In genomic region chr1:160954158-160955104, GRCh38 we compare ENCODE assay signal across 9 cellular contexts. TPM values are rescaled to one million over a fixed set of nuclear protein-coding genes. Genes with fewer than 3 reads are reported as not detected.
DNase-seq lines count a peak whose midpoint lies in the region; ATAC-seq and TF ChIP-seq lines count a peak whose summit lies in the region.
"Had no signal": no experiment of that assay in that cellular context is flagged by ENCODE, and none has a peak within 500 bp of the region (broad histone marks: within the 10 kb centered on the region; RNA-seq: fewer than 3 reads in every experiment).

Gene ITLN2, minus strand, starts transcription at chr1:160954809. Its CDS starts 68 bp downstream, at chr1:160954741.

- intact Hi-C loops in PC-3 (cut with micrococcal nuclease): loop anchor here (1.0 kb wide), 1 partner anchor 279 kb away; no protein-coding TSS in a partner anchor

- no peaks in the 10 kb centered on the region for H3K9me3 ChIP-seq in DND-41 (ENCODE audit: insufficient read depth, low read length, severe bottlenecking)
- H3K9me3 ChIP-seq in HEK293 (ENCODE audit: control insufficient read depth, insufficient read depth, low read depth, low read length): no peaks in the 10 kb centered on the region
- H3K9me3 ChIP-seq in PC-3 (ENCODE audit: low read length): no peaks in the 10 kb centered on the region
- no peaks in the 10 kb centered on the region for H3K9me3 ChIP-seq in hepatocyte (ENCODE audit: low read depth)

- no peaks in the 10 kb centered on the region for H3F3A ChIP-seq in PC-3 (ENCODE audit: low read length, unreplicated experiment)

- H3K27me3 ChIP-seq in DND-41 (ENCODE audit: insufficient read depth, low read length, poor library complexity): no peaks in the 10 kb centered on the region
- H3K27me3 ChIP-seq in PC-3 (ENCODE audit: low read length): no peaks in the 10 kb centered on the region
- no peaks in the 10 kb centered on the region for H3K27me3 ChIP-seq in hepatocyte

- H3K4me2 ChIP-seq in DND-41 (ENCODE audit: insufficient read depth, low read length) (no peak within 1 kb of the TSS), PC-3 (ENCODE audit: low read length) (no peak within 1 kb of the TSS), hepatocyte (no peak within 1 kb of the TSS)

- H3K27ac ChIP-seq in DND-41 (ENCODE audit: low read length): no peak within 1 kb of the TSS
- no peak within 1 kb of the TSS for H3K27ac ChIP-seq in HEK293 (ENCODE audit: extremely low read depth, low read depth, low read length)
- no peak within 1 kb of the TSS for H3K27ac ChIP-seq in PC-3 (ENCODE audit: low read length)
- H3K27ac ChIP-seq in hepatocyte: no peak within 1 kb of the TSS

- no peaks in the 10 kb centered on the region for H3K9me3 Mint-ChIP-seq in activated T-helper 17 cell treated with anti-CD3 and anti-CD28 coated beads, Interleukin-2, amount 50 U/mL, for 72 hours

- H2AFZ ChIP-seq in DND-41 (ENCODE audit: low read depth, low read length): peak within 1 kb of the TSS; percentile 12; the same call in 1 of the 2 replicates
- H2AFZ ChIP-seq in PC-3 (ENCODE audit: low read length): no peak within 1 kb of the TSS
- H2AFZ ChIP-seq in hepatocyte: no peak within 1 kb of the TSS

- no peaks in the 10 kb centered on the region for H3K36me3 Mint-ChIP-seq in activated T-helper 17 cell treated with anti-CD3 and anti-CD28 coated beads, Interleukin-2, amount 50 U/mL, for 72 hours (ENCODE audit: low read depth)

- H3K9ac ChIP-seq in DND-41 (ENCODE audit: low read depth, low read length) (no peak within 1 kb of the TSS), PC-3 (ENCODE audit: low read length) (no peak within 1 kb of the TSS)

- no peaks in the 10 kb centered on the region for H3K79me2 ChIP-seq in DND-41 (ENCODE audit: insufficient read depth, low read length)
- no peaks in the 10 kb centered on the region for H3K79me2 ChIP-seq in PC-3 (ENCODE audit: low read length)
- H3K79me2 ChIP-seq in hepatocyte: no peaks in the 10 kb centered on the region

- H3K4me1 Mint-ChIP-seq in activated T-helper 17 cell treated with anti-CD3 and anti-CD28 coated beads, Interleukin-2, amount 50 U/mL, for 72 hours: no peaks in the 10 kb centered on the region

- H3K4me3 ChIP-seq in DND-41 (ENCODE audit: low read depth in 1 of 2, low read length in 2 of 2) (no peak within 1 kb of the TSS), HEK293 (ENCODE audit: low read depth, low read length) (no peak within 1 kb of the TSS), PC-3 (ENCODE audit: low read length) (no peak within 1 kb of the TSS), hepatocyte (no peak within 1 kb of the TSS)

- POLR2A ChIA-PET in HEK293 (lab: Yijun Ruan, JAX): no interaction called here
- POLR2A ChIA-PET in PC-3 (lab: Charles Lee; ENCODE audit: unreplicated experiment): no interaction called here

- peak; percentile 65 for DNase-seq in DND-41
- DNase-seq in PC-3: peak; percentile 68
- peak; percentile 65 for DNase-seq in hepatocyte (ENCODE audit: low spot score)
- peak; percentile 32 for DNase-seq in stimulated activated CD4-positive, alpha-beta T cell treated with anti-CD3 and anti-CD28 coated beads, Interleukin-4, amount 100 ng/mL, for 1 hour
- DNase-seq in epidermal melanocyte (ENCODE audit: insufficient read length, low spot score): no peak

- no TSS peak for BruUV-seq in PC-3 (replicated peaks; lab: Mats Ljungman, UMichigan)

- H3K9me2 ChIP-seq in PC-3 (replicated peaks; ENCODE audit: low read length): no peaks in the 10 kb centered on the region
- no peaks in the 10 kb centered on the region for H3K9me2 ChIP-seq in hepatocyte (replicated peaks; ENCODE audit: insufficient read depth)

- H4K20me1 ChIP-seq in DND-41 (ENCODE audit: insufficient read depth, low read length): no peaks in the 10 kb centered on the region
- no peaks in the 10 kb centered on the region for H4K20me1 ChIP-seq in PC-3 (ENCODE audit: low read length)
- no peaks in the 10 kb centered on the region for H4K20me1 ChIP-seq in hepatocyte (ENCODE audit: insufficient read depth, poor library complexity, severe bottlenecking)

- WGBS in hepatocyte (ENCODE audit: low lambda C conversion rate, missing lambda C conversion rate): 84% methylated on average over 8 of the region's 8 CpGs

- H3K4me1 ChIP-seq in DND-41 (ENCODE audit: insufficient read depth, low read length) (no peaks in the 10 kb centered on the region), HEK293 (ENCODE audit: control insufficient read depth, insufficient read depth, low read length) (no peaks in the 10 kb centered on the region), PC-3 (ENCODE audit: insufficient read depth, low read length) (peaks cover 18% of the 10 kb centered on the region), hepatocyte (ENCODE audit: insufficient read depth) (peaks cover 3% of the 10 kb centered on the region)

- TF ChIP-seq CTCF in DND-41 (IDR thresholded peaks at IDR 0.05; ENCODE audit: borderline replicate concordance, extremely low read depth, low read length, poor library complexity, severe bottlenecking) (peak; percentile 82), HEK293 (tag by site-specific recombination; IDR thresholded peaks at IDR 0.05) (peak; percentile 57), PC-3 (conservative IDR thresholded peaks at IDR 0.05; ENCODE audit: low read depth, low read length) (peak; percentile 97), hepatocyte (IDR thresholded peaks at IDR 0.05; ENCODE audit: poor library complexity) (peak; percentile 61)

- no peak within 1 kb of the TSS for H3K4me3 Mint-ChIP-seq in activated T-helper 17 cell treated with anti-CD3 and anti-CD28 coated beads, Interleukin-2, amount 50 U/mL, for 72 hours

- CTCF ChIA-PET in HEK293 (lab: Yijun Ruan, JAX): interaction anchor here (0.6 to 6.7 kb wide), 40 partner anchors 9 to 931 kb away, joined by 3 to 132 read pairs (median 4); partner anchors contain the start of genes ITLN1 and KLHDC9
- CTCF ChIA-PET in PC-3 (lab: Charles Lee): interaction anchor here (0.5 to 1.7 kb wide), 9 partner anchors 36 to 273 kb away, joined by 3 to 13 read pairs (median 3); no protein-coding TSS in a partner anchor

- H3K27me3 Mint-ChIP-seq in activated T-helper 17 cell treated with anti-CD3 and anti-CD28 coated beads, Interleukin-2, amount 50 U/mL, for 72 hours: no peaks in the 10 kb centered on the region

- no peaks in the 10 kb centered on the region for H3K36me3 ChIP-seq in DND-41 (ENCODE audit: insufficient read depth, low read length)
- no peaks in the 10 kb centered on the region for H3K36me3 ChIP-seq in HEK293 (ENCODE audit: control insufficient read depth in 2 of 2, insufficient read depth in 1 of 2, low read length in 2 of 2)
- H3K36me3 ChIP-seq in PC-3 (ENCODE audit: low read depth, low read length): no peaks in the 10 kb centered on the region
- H3K36me3 ChIP-seq in hepatocyte (replicated peaks; ENCODE audit: insufficient read depth, low read depth): no peaks in the 10 kb centered on the region

- no peak within 1 kb of the TSS for H3K27ac Mint-ChIP-seq in activated T-helper 17 cell treated with anti-CD3 and anti-CD28 coated beads, Interleukin-2, amount 50 U/mL, for 72 hours

- ATAC-seq in DND-41 (ENCODE audit: insufficient read depth, low read depth) (peak; percentile 80), PC-3 (peak; percentile 63), HG03342 (IDR thresholded peaks at IDR 0.05; ENCODE audit: unreplicated experiment) (no peak)
- peak; percentile 83 for ATAC-seq in activated T-helper 17 cell treated with anti-CD3 and anti-CD28 coated beads, Interleukin-2, amount 50 U/mL, for 72 hours (replicated peaks)

TF ChIP-seq in HEK293, 187 proteins besides CTCF, POLR2A, EP300 and RAD21:
- TF ChIP-seq MYNN (tag by site-specific recombination; IDR thresholded peaks at IDR 0.05; ENCODE audit: borderline replicate concordance) (no peak), ZBTB17 (tag by site-specific recombination; IDR thresholded peaks at IDR 0.05) (peak; percentile 12; the same call in 1 of the 2 replicates)

RNA-seq across cellular contexts. Expression of gene ITLN2, which starts in this region (rescaled TPM):
- total RNA-seq in PC-3 (2014; rRNA removed): not detected in 2 replicates
- total RNA-seq in activated T-helper 17 cell treated with anti-CD3 and anti-CD28 coated beads, Interleukin-2, amount 50 U/mL, for 72 hours: not detected
- total RNA-seq in hepatocyte: 1.3 and 1.4 TPM in 2 replicates
- polyA plus RNA-seq in hepatocyte: 1.7 and 3.6 TPM in 2 replicates
- total RNA-seq: activated CD8-positive, alpha-beta memory T cell treated with anti-CD3 and anti-CD28 coated beads for 36 hours had no signal

Comparison
In these comparisons a context has a peak if more than half of its experiments do, and no peak if none do; other contexts are left out.
1. Peak in DNase-seq and ATAC-seq in PC-3; RNA of the gene not detected or under 1 TPM.
2. Peak in ATAC-seq in activated T-helper 17 cell treated with anti-CD3 and anti-CD28 coated beads, Interleukin-2, amount 50 U/mL, for 72 hours; RNA of the gene not detected or under 1 TPM.